ENCODE assay signal across 8 cellular contexts in genomic region chr17:41785091-41785875, GRCh38. TPM values are rescaled to one million over a fixed set of nuclear protein-coding genes. Genes with fewer than 3 reads are reported as not detected.
DNase-seq lines count a peak whose midpoint lies in the region; ATAC-seq and TF ChIP-seq lines count a peak whose summit lies in the region.

No MANE protein-coding gene starts in this region.

- peaks cover 6 to 14% (median 9%) of the 10 kb centered on the region in 3 donors for H3K27me3 Mint-ChIP-seq in immature natural killer cell (ENCODE audit: low read depth in 3 of 3)
- peaks cover 44% of the 10 kb centered on the region for H3K27me3 Mint-ChIP-seq in stimulated activated naive CD8-positive, alpha-beta T cell treated with anti-CD3 and anti-CD28 coated beads, Interleukin-15, amount 100 ng/mL, for 72 hours

- H3K27ac ChIP-seq in angular gyrus (ENCODE audit: low read depth, low read length), result peak overlapping the region; percentile 16

- H3K4me3 Mint-ChIP-seq in immature natural killer cell, result peak overlapping the region; percentile 52 to 72 (median 66)
- peak overlapping the region; percentile 36 to 66 for H3K4me3 Mint-ChIP-seq in stimulated activated naive CD8-positive, alpha-beta T cell treated with anti-CD3 and anti-CD28 coated beads, Interleukin-15, amount 100 ng/mL, for 72 hours

- no peak overlapping the region for H3K27ac Mint-ChIP-seq in immature natural killer cell
- no peak overlapping the region for H3K27ac Mint-ChIP-seq in stimulated activated naive CD8-positive, alpha-beta T cell treated with anti-CD3 and anti-CD28 coated beads, Interleukin-15, amount 100 ng/mL, for 72 hours

- H3K4me1 Mint-ChIP-seq in immature natural killer cell, result peaks cover 14 to 23% of the 10 kb centered on the region in 2 donors
- peaks cover 39% of the 10 kb centered on the region for H3K4me1 Mint-ChIP-seq in stimulated activated naive CD8-positive, alpha-beta T cell treated with anti-CD3 and anti-CD28 coated beads, Interleukin-15, amount 100 ng/mL, for 72 hours

- no peak for TF ChIP-seq EP300 in Ishikawa (IDR thresholded peaks at IDR 0.05; ENCODE audit: borderline replicate concordance)

- ATAC-seq in stimulated activated naive CD8-positive, alpha-beta T cell treated with anti-CD3 and anti-CD28 coated beads, Interleukin-15, amount 100 ng/mL, for 72 hours, result no peak
- ATAC-seq in GM19452 (IDR thresholded peaks at IDR 0.05; ENCODE audit: unreplicated experiment) (no peak), HG03565 (IDR thresholded peaks at IDR 0.05; ENCODE audit: unreplicated experiment) (no peak), HG02623 (IDR thresholded peaks at IDR 0.05; ENCODE audit: unreplicated experiment) (no peak)

- no peak for TF ChIP-seq RAD21 in Ishikawa (IDR thresholded peaks at IDR 0.05; ENCODE audit: low read depth)

- no peaks in the 10 kb centered on the region for H3K36me3 Mint-ChIP-seq in immature natural killer cell

- no peaks in the 10 kb centered on the region for H3K9me3 Mint-ChIP-seq in immature natural killer cell
- H3K9me3 Mint-ChIP-seq in stimulated activated naive CD8-positive, alpha-beta T cell treated with anti-CD3 and anti-CD28 coated beads, Interleukin-15, amount 100 ng/mL, for 72 hours, result no peaks in the 10 kb centered on the region

- no peak for DNase-seq in immature natural killer cell
- no peak for DNase-seq in stimulated activated naive CD8-positive, alpha-beta T cell treated with anti-CD3 and anti-CD28 coated beads, Interleukin-15, amount 100 ng/mL, for 72 hours
- DNase-seq in amygdala (lab: John Stamatoyannopoulos, UW), result no peak

TF ChIP-seq in Ishikawa, 13 proteins besides CTCF, POLR2A, EP300 and RAD21:
- TF ChIP-seq, protein P1, sequence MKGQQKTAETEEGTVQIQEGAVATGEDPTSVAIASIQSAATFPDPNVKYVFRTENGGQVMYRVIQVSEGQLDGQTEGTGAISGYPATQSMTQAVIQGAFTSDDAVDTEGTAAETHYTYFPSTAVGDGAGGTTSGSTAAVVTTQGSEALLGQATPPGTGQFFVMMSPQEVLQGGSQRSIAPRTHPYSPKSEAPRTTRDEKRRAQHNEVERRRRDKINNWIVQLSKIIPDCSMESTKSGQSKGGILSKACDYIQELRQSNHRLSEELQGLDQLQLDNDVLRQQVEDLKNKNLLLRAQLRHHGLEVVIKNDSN (IDR thresholded peaks at IDR 0.05), result no peak
- TF ChIP-seq ZBTB7A (IDR thresholded peaks at IDR 0.05; ENCODE audit: low read depth) (no peak; the same call in 1 of the 2 replicates), EGR1 (IDR thresholded peaks at IDR 0.05) (no peak), TEAD4 (IDR thresholded peaks at IDR 0.05) (peak; percentile 53; the same call in 1 of the 2 replicates)

RNA-seq across cellular contexts. Expression of gene JUP, which starts 1.2 kb away (rescaled TPM):
- under 1 TPM in 2 of 3 donors, not detected in 1; 0.61 to 0.76 TPM for polyA plus RNA-seq in immature natural killer cell

RNA-seq across cellular contexts. Expression of gene P3H4, which starts 26.5 kb away (rescaled TPM):
- polyA plus RNA-seq in immature natural killer cell, result 10 to 100 TPM in 1 of 3 donors, 1 to 10 TPM in 2; 6.7 to 11.2 (median 9.8) TPM

RNA-seq across cellular contexts. Expression of gene FKBP10, which starts 27.5 kb away (rescaled TPM):
- polyA plus RNA-seq in immature natural killer cell, result under 1 TPM in 2 of 3 donors, not detected in 1; 0.43 to 0.71 TPM

RNA-seq across cellular contexts. Expression of gene NT5C3B, which starts 50.7 kb away (rescaled TPM):
- 10 to 100 TPM in 2 of 3 donors, 1 to 10 TPM in 1; 6.4 to 24.6 (median 13.7) TPM for polyA plus RNA-seq in immature natural killer cell

RNA-seq across cellular contexts. Expression of gene HAP1, which starts 50.8 kb away (rescaled TPM):
- not detected for polyA plus RNA-seq in immature natural killer cell
